Comparison of ENCODE assay signal across 7 cellular contexts in genomic region chr1:82165304-82165703, GRCh38.
"Had no signal": no experiment of that assay in that cellular context is flagged by ENCODE, and none has a peak within 500 bp of the region (broad histone marks: within the 10 kb centered on the region; RNA-seq: fewer than 3 reads in every experiment).

No MANE protein-coding gene starts in this region.

- H3K9ac ChIP-seq: KMS-11 had no signal

- H3K4me2 ChIP-seq: KMS-11 had no signal

- H3K27ac ChIP-seq: HL-60, KMS-11 had no signal

- FAIRE-seq: HepG2, HTR-8/SVneo had no signal

- DNase-seq: IMR-90, KBM-7, KG1 had no signal

- ATAC-seq: HepG2 had no signal
